ENCODE assay signal across 9 cellular contexts in the genomic region with DNA sequence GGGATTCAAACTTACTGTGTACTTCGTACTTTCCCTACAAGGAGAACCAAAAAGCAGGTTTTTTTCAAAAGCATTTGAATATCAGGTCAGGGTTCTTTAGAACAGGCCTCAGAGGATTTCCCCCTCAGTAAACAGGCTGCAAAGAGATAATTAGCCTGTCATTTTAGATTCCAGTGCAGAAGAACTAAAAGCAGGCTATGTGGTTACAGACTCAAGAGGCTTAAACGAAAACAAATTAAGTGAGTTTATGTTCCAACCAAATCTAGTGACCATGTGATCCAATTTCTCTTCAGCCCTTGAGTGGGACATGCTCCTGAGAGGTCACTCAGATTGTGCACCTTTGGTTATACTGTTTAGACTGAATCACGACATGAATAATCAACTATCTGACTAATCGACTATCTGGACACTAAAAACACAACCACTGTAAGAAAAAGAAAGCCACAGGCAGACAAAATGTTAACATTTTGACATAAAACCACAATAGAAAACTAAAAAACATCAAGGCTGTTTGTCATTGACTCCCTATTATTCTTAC. TPM values are rescaled to one million over a fixed set of nuclear protein-coding genes. Genes with fewer than 3 reads are reported as not detected.
A peak's percentile ranks its signal among the peaks of the same experiment; 100 is the strongest.
DNase-seq lines count a peak whose midpoint lies in the region; ATAC-seq and TF ChIP-seq lines count a peak whose summit lies in the region.
"Had no signal": no experiment of that assay in that cellular context is flagged by ENCODE, and none has a peak within 500 bp of the region (broad histone marks: within the 10 kb centered on the region; RNA-seq: fewer than 3 reads in every experiment).

No MANE protein-coding gene starts in this region.

- H3K27me3 Mint-ChIP-seq in MCF 10A (ENCODE audit: insufficient read depth, unreplicated experiment), result no peaks in the 10 kb centered on the region
- H3K27me3 Mint-ChIP-seq: activated naive CD8-positive, alpha-beta T cell had no signal

- no peaks in the 10 kb centered on the region for H3K9me3 Mint-ChIP-seq in MCF 10A (ENCODE audit: unreplicated experiment)

- H3K36me3 ChIP-seq in GM06990 (ENCODE audit: control insufficient read depth, insufficient read depth, low read length), result no peaks in the 10 kb centered on the region

- ATAC-seq in GM21447 (IDR thresholded peaks at IDR 0.05; ENCODE audit: unreplicated experiment), result peak; percentile 45

- DNase-seq in GM06990 (ENCODE audit: extremely low read depth, insufficient read length), result peak; percentile 68
- DNase-seq in NCI-H82 (lab: John Stamatoyannopoulos, UW), result peak; percentile 20
- DNase-seq in iris pigment epithelial cell (ENCODE audit: low read depth), result peak; percentile 79
- no peak for DNase-seq in medulla oblongata (ENCODE audit: extremely low spot score)
- no peak for DNase-seq in MCF 10A (ENCODE audit: unreplicated experiment)
- no peak for DNase-seq in NCI-H524 treated with DMSO at 0.1 percent for 48 hours (lab: John Stamatoyannopoulos, UW)
- DNase-seq in cerebellar nuclear complex (lab: John Stamatoyannopoulos, UW), result no peak

- BruUV-seq in MCF 10A (replicated peaks; lab: Mats Ljungman, UMichigan), result no TSS peak

- POLR2A ChIA-PET in MCF 10A (lab: Yijun Ruan, JAX), result no interaction called here

- H3K27ac Mint-ChIP-seq in MCF 10A (ENCODE audit: low read depth, unreplicated experiment), result no peak overlapping the region
- H3K27ac Mint-ChIP-seq: activated naive CD8-positive, alpha-beta T cell had no signal

- peaks cover 12% of the 10 kb centered on the region for H3K4me1 Mint-ChIP-seq in MCF 10A (ENCODE audit: insufficient read depth, unreplicated experiment)

- intact Hi-C loops in MCF 10A (cut with micrococcal nuclease), result no loop called here

- peak overlapping the region; percentile 48 for H3K4me3 ChIP-seq in GM06990 (replicated peaks; ENCODE audit: low read depth, low read length)

- H3K27me3 ChIP-seq in GM06990 (replicated peaks; ENCODE audit: control insufficient read depth, insufficient read depth, low read length), result no peaks in the 10 kb centered on the region

- no peak for TF ChIP-seq CTCF in GM06990 (IDR thresholded peaks at IDR 0.05; ENCODE audit: insufficient read depth, low read length, poor library complexity, severe bottlenecking)
- TF ChIP-seq CTCF in MCF 10A (IDR thresholded peaks at IDR 0.05; ENCODE audit: unreplicated experiment), result no peak

- H3K4me3 Mint-ChIP-seq in MCF 10A (ENCODE audit: unreplicated experiment), result no peak overlapping the region
- H3K4me3 Mint-ChIP-seq: activated naive CD8-positive, alpha-beta T cell had no signal

- CTCF ChIA-PET in MCF 10A (lab: Yijun Ruan, JAX), result no interaction called here

- no peaks in the 10 kb centered on the region for H3K36me3 Mint-ChIP-seq in MCF 10A (ENCODE audit: insufficient read depth, unreplicated experiment)

RNA-seq across cellular contexts. Expression of gene TMED8, which starts 4.5 kb away (rescaled TPM):
- 9.3 and 12.9 TPM in 2 replicates for total RNA-seq in MCF 10A (2022)

RNA-seq across cellular contexts. Expression of gene SAMD15, which starts 4.8 kb away (rescaled TPM):
- 0.81 and 0.86 TPM in 2 replicates for total RNA-seq in MCF 10A (2022)

RNA-seq across cellular contexts. Expression of gene NOXRED1, which starts 51.0 kb away (rescaled TPM):
- 0.58 and 1.4 TPM in 2 replicates for total RNA-seq in MCF 10A (2022)

RNA-seq across cellular contexts. Expression of gene GSTZ1, which starts 51.5 kb away (rescaled TPM):
- 36.8 and 40.1 TPM in 2 replicates for total RNA-seq in MCF 10A (2022)

RNA-seq across cellular contexts. Expression of gene POMT2, which starts 51.7 kb away (rescaled TPM):
- 32.1 and 33.0 TPM in 2 replicates for total RNA-seq in MCF 10A (2022)

Comparison
In these comparisons a context has a peak if more than half of its experiments do, and no peak if none do; other contexts are left out.
1. DNase-seq: peak in GM06990 (single experiment), NCI-H82 (single experiment) and iris pigment epithelial cell (single experiment); none in medulla oblongata (single experiment), MCF 10A (single experiment), NCI-H524 treated with DMSO at 0.1 percent for 48 hours (single experiment) and cerebellar nuclear complex (0 of 2).